Comparison of ENCODE assay signal across 1 cellular context in the genomic region with DNA sequence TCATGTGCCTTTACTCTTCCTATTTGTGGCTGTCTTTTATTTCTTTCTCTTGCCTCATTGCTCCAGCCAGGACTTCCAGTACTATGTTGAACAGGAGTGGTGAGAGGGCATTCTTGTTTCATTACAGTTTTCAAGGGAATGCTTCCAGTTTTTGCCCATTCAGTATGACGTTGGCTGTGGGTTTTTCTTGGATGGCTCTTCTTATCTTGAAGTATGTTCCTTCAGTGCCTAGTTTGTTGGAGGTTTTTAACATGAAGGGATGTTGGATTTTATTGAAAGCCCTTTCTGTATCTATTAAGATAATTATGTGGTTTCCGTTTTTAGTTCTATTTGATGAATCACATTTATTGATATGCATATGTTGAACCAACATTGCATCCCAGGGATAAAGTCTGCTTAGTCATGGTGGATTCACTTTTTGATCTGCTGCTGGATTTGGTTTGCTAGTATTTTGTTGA.
TF ChIP-seq lines count a peak whose summit lies in the region.

No MANE protein-coding gene starts in this region.

TF ChIP-seq in K562, 482 proteins besides CTCF, POLR2A, EP300 and RAD21 (continued from another document):
- TF ChIP-seq, protein P1, sequence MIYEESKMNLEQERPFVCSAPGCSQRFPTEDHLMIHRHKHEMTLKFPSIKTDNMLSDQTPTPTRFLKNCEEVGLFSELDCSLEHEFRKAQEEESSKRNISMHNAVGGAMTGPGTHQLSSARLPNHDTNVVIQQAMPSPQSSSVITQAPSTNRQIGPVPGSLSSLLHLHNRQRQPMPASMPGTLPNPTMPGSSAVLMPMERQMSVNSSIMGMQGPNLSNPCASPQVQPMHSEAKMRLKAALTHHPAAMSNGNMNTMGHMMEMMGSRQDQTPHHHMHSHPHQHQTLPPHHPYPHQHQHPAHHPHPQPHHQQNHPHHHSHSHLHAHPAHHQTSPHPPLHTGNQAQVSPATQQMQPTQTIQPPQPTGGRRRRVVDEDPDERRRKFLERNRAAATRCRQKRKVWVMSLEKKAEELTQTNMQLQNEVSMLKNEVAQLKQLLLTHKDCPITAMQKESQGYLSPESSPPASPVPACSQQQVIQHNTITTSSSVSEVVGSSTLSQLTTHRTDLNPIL (CRISPR knock-in tag; IDR thresholded peaks at IDR 0.05), result no peak
- TF ChIP-seq, protein P2, sequence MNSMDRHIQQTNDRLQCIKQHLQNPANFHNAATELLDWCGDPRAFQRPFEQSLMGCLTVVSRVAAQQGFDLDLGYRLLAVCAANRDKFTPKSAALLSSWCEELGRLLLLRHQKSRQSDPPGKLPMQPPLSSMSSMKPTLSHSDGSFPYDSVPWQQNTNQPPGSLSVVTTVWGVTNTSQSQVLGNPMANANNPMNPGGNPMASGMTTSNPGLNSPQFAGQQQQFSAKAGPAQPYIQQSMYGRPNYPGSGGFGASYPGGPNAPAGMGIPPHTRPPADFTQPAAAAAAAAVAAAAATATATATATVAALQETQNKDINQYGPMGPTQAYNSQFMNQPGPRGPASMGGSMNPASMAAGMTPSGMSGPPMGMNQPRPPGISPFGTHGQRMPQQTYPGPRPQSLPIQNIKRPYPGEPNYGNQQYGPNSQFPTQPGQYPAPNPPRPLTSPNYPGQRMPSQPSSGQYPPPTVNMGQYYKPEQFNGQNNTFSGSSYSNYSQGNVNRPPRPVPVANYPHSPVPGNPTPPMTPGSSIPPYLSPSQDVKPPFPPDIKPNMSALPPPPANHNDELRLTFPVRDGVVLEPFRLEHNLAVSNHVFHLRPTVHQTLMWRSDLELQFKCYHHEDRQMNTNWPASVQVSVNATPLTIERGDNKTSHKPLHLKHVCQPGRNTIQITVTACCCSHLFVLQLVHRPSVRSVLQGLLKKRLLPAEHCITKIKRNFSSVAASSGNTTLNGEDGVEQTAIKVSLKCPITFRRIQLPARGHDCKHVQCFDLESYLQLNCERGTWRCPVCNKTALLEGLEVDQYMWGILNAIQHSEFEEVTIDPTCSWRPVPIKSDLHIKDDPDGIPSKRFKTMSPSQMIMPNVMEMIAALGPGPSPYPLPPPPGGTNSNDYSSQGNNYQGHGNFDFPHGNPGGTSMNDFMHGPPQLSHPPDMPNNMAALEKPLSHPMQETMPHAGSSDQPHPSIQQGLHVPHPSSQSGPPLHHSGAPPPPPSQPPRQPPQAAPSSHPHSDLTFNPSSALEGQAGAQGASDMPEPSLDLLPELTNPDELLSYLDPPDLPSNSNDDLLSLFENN (IDR thresholded peaks at IDR 0.05; ENCODE audit: low read depth in 2 of 2, low read length in 2 of 2), result no peak
- TF ChIP-seq ZNF184 (CRISPR knock-in tag; IDR thresholded peaks at IDR 0.05) (no peak), MAFF (IDR thresholded peaks at IDR 0.05; ENCODE audit: low read length) (no peak), ZNF780A (CRISPR knock-in tag; IDR thresholded peaks at IDR 0.05) (no peak), KDM2B (CRISPR knock-in tag; IDR thresholded peaks at IDR 0.05) (no peak), SIRT6 (IDR thresholded peaks at IDR 0.05; ENCODE audit: low read depth, low read length) (no peak), SMAD1 (IDR thresholded peaks at IDR 0.05; ENCODE audit: low read depth, low read length, partially characterized antibody) (no peak), MCM7 (IDR thresholded peaks at IDR 0.05) (no peak), NCOA2 (IDR thresholded peaks at IDR 0.05; ENCODE audit: partially characterized antibody in 2 of 2) (no peak)
- TF ChIP-seq, protein P3, sequence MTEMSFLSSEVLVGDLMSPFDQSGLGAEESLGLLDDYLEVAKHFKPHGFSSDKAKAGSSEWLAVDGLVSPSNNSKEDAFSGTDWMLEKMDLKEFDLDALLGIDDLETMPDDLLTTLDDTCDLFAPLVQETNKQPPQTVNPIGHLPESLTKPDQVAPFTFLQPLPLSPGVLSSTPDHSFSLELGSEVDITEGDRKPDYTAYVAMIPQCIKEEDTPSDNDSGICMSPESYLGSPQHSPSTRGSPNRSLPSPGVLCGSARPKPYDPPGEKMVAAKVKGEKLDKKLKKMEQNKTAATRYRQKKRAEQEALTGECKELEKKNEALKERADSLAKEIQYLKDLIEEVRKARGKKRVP (CRISPR knock-in tag; IDR thresholded peaks at IDR 0.05), result no peak
- TF ChIP-seq, protein P4, sequence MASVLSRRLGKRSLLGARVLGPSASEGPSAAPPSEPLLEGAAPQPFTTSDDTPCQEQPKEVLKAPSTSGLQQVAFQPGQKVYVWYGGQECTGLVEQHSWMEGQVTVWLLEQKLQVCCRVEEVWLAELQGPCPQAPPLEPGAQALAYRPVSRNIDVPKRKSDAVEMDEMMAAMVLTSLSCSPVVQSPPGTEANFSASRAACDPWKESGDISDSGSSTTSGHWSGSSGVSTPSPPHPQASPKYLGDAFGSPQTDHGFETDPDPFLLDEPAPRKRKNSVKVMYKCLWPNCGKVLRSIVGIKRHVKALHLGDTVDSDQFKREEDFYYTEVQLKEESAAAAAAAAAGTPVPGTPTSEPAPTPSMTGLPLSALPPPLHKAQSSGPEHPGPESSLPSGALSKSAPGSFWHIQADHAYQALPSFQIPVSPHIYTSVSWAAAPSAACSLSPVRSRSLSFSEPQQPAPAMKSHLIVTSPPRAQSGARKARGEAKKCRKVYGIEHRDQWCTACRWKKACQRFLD (CRISPR knock-in tag; IDR thresholded peaks at IDR 0.05), result no peak
- TF ChIP-seq, protein P5, sequence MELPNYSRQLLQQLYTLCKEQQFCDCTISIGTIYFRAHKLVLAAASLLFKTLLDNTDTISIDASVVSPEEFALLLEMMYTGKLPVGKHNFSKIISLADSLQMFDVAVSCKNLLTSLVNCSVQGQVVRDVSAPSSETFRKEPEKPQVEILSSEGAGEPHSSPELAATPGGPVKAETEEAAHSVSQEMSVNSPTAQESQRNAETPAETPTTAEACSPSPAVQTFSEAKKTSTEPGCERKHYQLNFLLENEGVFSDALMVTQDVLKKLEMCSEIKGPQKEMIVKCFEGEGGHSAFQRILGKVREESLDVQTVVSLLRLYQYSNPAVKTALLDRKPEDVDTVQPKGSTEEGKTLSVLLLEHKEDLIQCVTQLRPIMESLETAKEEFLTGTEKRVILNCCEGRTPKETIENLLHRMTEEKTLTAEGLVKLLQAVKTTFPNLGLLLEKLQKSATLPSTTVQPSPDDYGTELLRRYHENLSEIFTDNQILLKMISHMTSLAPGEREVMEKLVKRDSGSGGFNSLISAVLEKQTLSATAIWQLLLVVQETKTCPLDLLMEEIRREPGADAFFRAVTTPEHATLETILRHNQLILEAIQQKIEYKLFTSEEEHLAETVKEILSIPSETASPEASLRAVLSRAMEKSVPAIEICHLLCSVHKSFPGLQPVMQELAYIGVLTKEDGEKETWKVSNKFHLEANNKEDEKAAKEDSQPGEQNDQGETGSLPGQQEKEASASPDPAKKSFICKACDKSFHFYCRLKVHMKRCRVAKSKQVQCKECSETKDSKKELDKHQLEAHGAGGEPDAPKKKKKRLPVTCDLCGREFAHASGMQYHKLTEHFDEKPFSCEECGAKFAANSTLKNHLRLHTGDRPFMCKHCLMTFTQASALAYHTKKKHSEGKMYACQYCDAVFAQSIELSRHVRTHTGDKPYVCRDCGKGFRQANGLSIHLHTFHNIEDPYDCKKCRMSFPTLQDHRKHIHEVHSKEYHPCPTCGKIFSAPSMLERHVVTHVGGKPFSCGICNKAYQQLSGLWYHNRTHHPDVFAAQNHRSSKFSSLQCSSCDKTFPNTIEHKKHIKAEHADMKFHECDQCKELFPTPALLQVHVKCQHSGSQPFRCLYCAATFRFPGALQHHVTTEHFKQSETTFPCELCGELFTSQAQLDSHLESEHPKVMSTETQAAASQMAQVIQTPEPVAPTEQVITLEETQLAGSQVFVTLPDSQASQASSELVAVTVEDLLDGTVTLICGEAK (IDR thresholded peaks at IDR 0.05), result no peak
- TF ChIP-seq, protein P5 (CRISPR knock-in tag; IDR thresholded peaks at IDR 0.05), result no peak
- TF ChIP-seq, protein P6, sequence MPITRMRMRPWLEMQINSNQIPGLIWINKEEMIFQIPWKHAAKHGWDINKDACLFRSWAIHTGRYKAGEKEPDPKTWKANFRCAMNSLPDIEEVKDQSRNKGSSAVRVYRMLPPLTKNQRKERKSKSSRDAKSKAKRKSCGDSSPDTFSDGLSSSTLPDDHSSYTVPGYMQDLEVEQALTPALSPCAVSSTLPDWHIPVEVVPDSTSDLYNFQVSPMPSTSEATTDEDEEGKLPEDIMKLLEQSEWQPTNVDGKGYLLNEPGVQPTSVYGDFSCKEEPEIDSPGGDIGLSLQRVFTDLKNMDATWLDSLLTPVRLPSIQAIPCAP (CRISPR knock-in tag; IDR thresholded peaks at IDR 0.05; ENCODE audit: borderline replicate concordance), result no peak
TF ChIP-seq in K562: peak in this region for 5.
